In the genomic region with DNA sequence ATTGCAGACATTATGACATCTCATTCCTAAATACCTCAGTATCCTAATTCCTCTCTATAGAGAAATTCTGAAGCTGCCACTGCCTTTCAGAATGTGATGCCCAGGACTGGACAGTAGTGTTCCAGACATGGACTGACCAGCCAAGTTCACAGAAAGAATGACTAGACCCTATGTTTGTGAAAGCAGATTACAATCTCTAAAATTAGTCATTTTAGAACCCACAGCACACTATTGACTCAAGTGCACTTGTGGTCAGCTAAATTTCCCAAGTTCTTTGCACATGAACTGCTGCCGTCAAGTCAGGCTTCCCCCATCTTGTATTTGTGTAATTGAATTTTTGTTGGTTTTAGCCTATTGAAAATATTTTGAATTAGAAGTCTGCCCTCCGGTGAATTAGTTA, we compare ENCODE assay signal across 14 cellular contexts.
DNase-seq lines count a peak whose midpoint lies in the region; ATAC-seq, FAIRE-seq and TF ChIP-seq lines count a peak whose summit lies in the region.
"Had no signal": no experiment of that assay in that cellular context is flagged by ENCODE, and none has a peak within 500 bp of the region (broad histone marks: within the 10 kb centered on the region; RNA-seq: fewer than 3 reads in every experiment).

No MANE protein-coding gene starts in this region.

- no peaks in the 10 kb centered on the region for H3K36me3 Mint-ChIP-seq in Caco-2 (ENCODE audit: insufficient read depth, unreplicated experiment)
- H3K36me3 Mint-ChIP-seq: memory B cell had no signal

- no peaks in the 10 kb centered on the region for H3K79me2 ChIP-seq in PC-3 (ENCODE audit: low read length)
- no peaks in the 10 kb centered on the region for H3K79me2 ChIP-seq in osteoblast (ENCODE audit: insufficient read depth, low read length)

- peaks cover under 1% of the 10 kb centered on the region for H3F3A ChIP-seq in PC-3 (ENCODE audit: low read length, unreplicated experiment)

- H3K27me3 ChIP-seq in PC-3 (ENCODE audit: low read length) (no peaks in the 10 kb centered on the region), osteoblast (ENCODE audit: insufficient read depth, low read length) (peaks cover 13% of the 10 kb centered on the region), Caco-2 (replicated peaks; ENCODE audit: control insufficient read depth, insufficient read depth, low read length) (no peaks in the 10 kb centered on the region), psoas muscle (ENCODE audit: insufficient read depth in 3 of 3, low read length in 2 of 3) (peaks cover 0 to 29% (median 0%) of the 10 kb centered on the region in 3 donors)
- H3K27me3 ChIP-seq: suprapubic skin had no signal

- no peaks in the 10 kb centered on the region for H3K9me2 ChIP-seq in PC-3 (replicated peaks; ENCODE audit: low read length)

- peaks cover 5% of the 10 kb centered on the region for H3K27me3 Mint-ChIP-seq in Caco-2 (ENCODE audit: insufficient read depth, unreplicated experiment)
- H3K27me3 Mint-ChIP-seq: central memory CD8-positive, alpha-beta T cell; memory B cell had no signal

- H3K27ac Mint-ChIP-seq in Caco-2 (ENCODE audit: unreplicated experiment) = no peak overlapping the region
- H3K27ac Mint-ChIP-seq: memory B cell had no signal

- CTCF ChIA-PET in PC-3 (lab: Charles Lee) (interaction anchor here (1.1 kb wide), 1 partner anchor 17 kb away, joined by 3 read pairs; no protein-coding TSS in a partner anchor), Caco-2 (lab: Charles Lee) (no interaction called here)

- H3K36me3 ChIP-seq in PC-3 (ENCODE audit: low read depth, low read length) (no peaks in the 10 kb centered on the region), osteoblast (ENCODE audit: insufficient read depth, low read length) (no peaks in the 10 kb centered on the region), Caco-2 (ENCODE audit: control insufficient read depth, insufficient read depth, low read length) (no peaks in the 10 kb centered on the region), psoas muscle (ENCODE audit: insufficient read depth in 1 of 2, low read depth in 1 of 2) (no peaks in the 10 kb centered on the region)
- H3K36me3 ChIP-seq: suprapubic skin had no signal

- H3K9me3 ChIP-seq in PC-3 (ENCODE audit: low read length) (no peaks in the 10 kb centered on the region), osteoblast (ENCODE audit: low read depth, low read length) (no peaks in the 10 kb centered on the region), Caco-2 (no peaks in the 10 kb centered on the region), psoas muscle (no peaks in the 10 kb centered on the region)
- H3K9me3 ChIP-seq: suprapubic skin had no signal

- H2AFZ ChIP-seq in PC-3 (ENCODE audit: low read length) = peak overlapping the region; percentile 43; the same call in 1 of the 2 replicates
- no peak overlapping the region for H2AFZ ChIP-seq in osteoblast (ENCODE audit: low read length)

- H3K4me1 ChIP-seq in PC-3 (ENCODE audit: insufficient read depth, low read length) = peaks cover 51% of the 10 kb centered on the region
- peaks cover 17% of the 10 kb centered on the region for H3K4me1 ChIP-seq in osteoblast (ENCODE audit: insufficient read depth, low read length)
- H3K4me1 ChIP-seq in Caco-2 = no peaks in the 10 kb centered on the region
- H3K4me1 ChIP-seq in psoas muscle = no peaks in the 10 kb centered on the region
- H3K4me1 ChIP-seq: suprapubic skin had no signal

- no TSS peak for BruUV-seq in PC-3 (replicated peaks; lab: Mats Ljungman, UMichigan)
- BruUV-seq in Caco-2 (replicated peaks; lab: Mats Ljungman, UMichigan) = no TSS peak

- POLR2A ChIA-PET in PC-3 (lab: Charles Lee; ENCODE audit: unreplicated experiment) = no interaction called here
- POLR2A ChIA-PET in Caco-2 (lab: Charles Lee) = no interaction called here

- no peaks in the 10 kb centered on the region for H3K4me1 Mint-ChIP-seq in Caco-2 (ENCODE audit: low read depth, unreplicated experiment)
- H3K4me1 Mint-ChIP-seq: central memory CD8-positive, alpha-beta T cell; memory B cell had no signal

- FAIRE-seq in colon (lab: Jason Lieb, UNC) = peak; percentile 10

- H3K4me2 ChIP-seq in PC-3 (ENCODE audit: low read length) (peak overlapping the region; percentile 45), osteoblast (ENCODE audit: insufficient read depth, low read length) (no peak overlapping the region)

- H3K9ac ChIP-seq in PC-3 (ENCODE audit: low read length) = peak overlapping the region; percentile 26; the same call in 1 of the 2 replicates

- H3K9me3 Mint-ChIP-seq in Caco-2 (ENCODE audit: unreplicated experiment) = no peaks in the 10 kb centered on the region
- H3K9me3 Mint-ChIP-seq: central memory CD8-positive, alpha-beta T cell; memory B cell had no signal

- peak overlapping the region; percentile 87 for H3K27ac ChIP-seq in PC-3 (ENCODE audit: low read length)
- peak overlapping the region; percentile 58 for H3K27ac ChIP-seq in osteoblast (ENCODE audit: low read depth, low read length)
- H3K27ac ChIP-seq in psoas muscle = no peak overlapping the region
- H3K27ac ChIP-seq: suprapubic skin had no signal

- H4K20me1 ChIP-seq in PC-3 (ENCODE audit: low read length) (no peaks in the 10 kb centered on the region), osteoblast (ENCODE audit: insufficient read depth, low read length) (no peaks in the 10 kb centered on the region)

- no peak overlapping the region for H3K4me3 Mint-ChIP-seq in Caco-2 (ENCODE audit: unreplicated experiment)
- H3K4me3 Mint-ChIP-seq: central memory CD8-positive, alpha-beta T cell; memory B cell had no signal

- intact Hi-C loops in PC-3 (cut with micrococcal nuclease) = loop anchor here (1.0 kb wide), 1 partner anchor 17 kb away; no protein-coding TSS in a partner anchor
- intact Hi-C loops in Caco-2 (cut with micrococcal nuclease; ENCODE audit: unreplicated experiment) = no loop called here
- intact Hi-C loops in psoas muscle (cut with DNase I) = no loop called here

- H3K4me3 ChIP-seq in PC-3 (ENCODE audit: low read length) = no peak overlapping the region
- H3K4me3 ChIP-seq in osteoblast (ENCODE audit: insufficient read depth, low read length) = no peak overlapping the region
- no peak overlapping the region for H3K4me3 ChIP-seq in Caco-2 (ENCODE audit: low read depth, low read length)
- H3K4me3 ChIP-seq in psoas muscle = no peak overlapping the region
- H3K4me3 ChIP-seq: suprapubic skin had no signal

- WGBS in psoas muscle, 3 donors = 74 to 89% (median 89%) methylated on average over 2 of the region's 2 CpGs

- DNase-seq in ELR (ENCODE audit: low read depth) = peak; percentile 93
- peak; percentile 87 for DNase-seq in PC-3
- DNase-seq in osteoblast (ENCODE audit: insufficient read length, low spot score, missing footprints) = no peak
- no peak for DNase-seq in DMS79 (lab: John Stamatoyannopoulos, UW)
- DNase-seq in Caco-2 = no peak
- DNase-seq in psoas muscle = no peak
- DNase-seq: NCI-H1694, Right ventricle myocardium superior, T1000 had no signal

- TF ChIP-seq CTCF in PC-3 (conservative IDR thresholded peaks at IDR 0.05; ENCODE audit: low read depth, low read length) (no peak), osteoblast (IDR thresholded peaks at IDR 0.05; ENCODE audit: extremely low read depth, low read depth, low read length) (no peak), Caco-2 (IDR thresholded peaks at IDR 0.05; ENCODE audit: insufficient read depth in 1 of 2, low read depth in 1 of 2, low read length in 1 of 2, severe bottlenecking in 1 of 2, unreplicated experiment in 1 of 2) (no peak), psoas muscle (IDR thresholded peaks at IDR 0.05) (no peak)

- ATAC-seq in PC-3 = peak; percentile 94
- ATAC-seq in GM21825 (IDR thresholded peaks at IDR 0.05; ENCODE audit: unreplicated experiment) = no peak
- ATAC-seq in psoas muscle = no peak

Comparison
In these comparisons a context has a peak if more than half of its experiments do, and no peak if none do; other contexts are left out.
1. DNase-seq: peak in ELR (single experiment) and PC-3 (single experiment); none in osteoblast (single experiment), DMS79 (single experiment), Caco-2 (0 of 2) and psoas muscle (0 of 2).